In genomic region chr20:25606094-25606640, GRCh38 we compare ENCODE assay signal across 26 cellular contexts.
"Had no signal": no experiment of that assay in that cellular context is flagged by ENCODE, and none has a peak within 500 bp of the region (broad histone marks: within the 10 kb centered on the region; RNA-seq: fewer than 3 reads in every experiment).

No MANE protein-coding gene starts in this region.

- H3K79me2 ChIP-seq: hepatocyte had no signal

- H3K27me3 ChIP-seq: hepatocyte, pancreas, spleen, suprapubic skin, tibial artery had no signal

- ATAC-seq: naive thymus-derived CD8-positive, alpha-beta T cell; pancreas; right cardiac atrium; sciatic nerve; stimulated activated effector memory CD8-positive, alpha-beta T cell treated with anti-CD3 and anti-CD28 coated beads, Interleukin-12 subunit alpha, Interleukin-12 subunit beta, amount 100 ng/mL, for 72 hours had no signal

- H3K4me3 ChIP-seq: hepatocyte, left ventricle myocardium inferior, lung, pancreas, prostate gland, spleen, suprapubic skin, thoracic aorta, tibial artery had no signal

- H3K4me1 ChIP-seq: left ventricle myocardium inferior, pancreas, prostate gland, spleen, suprapubic skin, tibial artery had no signal

- H3K4me2 ChIP-seq: hepatocyte had no signal

- H3K27ac Mint-ChIP-seq: mesothelial cell of epicardium; nephron; stimulated activated effector memory CD8-positive, alpha-beta T cell treated with anti-CD3 and anti-CD28 coated beads, Interleukin-12 subunit alpha, Interleukin-12 subunit beta, amount 100 ng/mL, for 72 hours; stimulated activated naive CD8-positive, alpha-beta T cell treated with anti-CD3 and anti-CD28 coated beads, Interleukin-15, Interleukin-2, amounts not matched to agents 100 ng/mL and 50 ng/mL, for 24 hours; type B pancreatic cell had no signal

- H3K9me3 Mint-ChIP-seq: mesothelial cell of epicardium; naive thymus-derived CD8-positive, alpha-beta T cell; nephron; stimulated activated effector memory CD8-positive, alpha-beta T cell treated with anti-CD3 and anti-CD28 coated beads, Interleukin-12 subunit alpha, Interleukin-12 subunit beta, amount 100 ng/mL, for 72 hours; stimulated activated naive CD8-positive, alpha-beta T cell treated with anti-CD3 and anti-CD28 coated beads, Interleukin-15, Interleukin-2, amounts not matched to agents 100 ng/mL and 50 ng/mL, for 24 hours; type B pancreatic cell had no signal

- H3K36me3 Mint-ChIP-seq: mesothelial cell of epicardium; naive thymus-derived CD8-positive, alpha-beta T cell; stimulated activated effector memory CD8-positive, alpha-beta T cell treated with anti-CD3 and anti-CD28 coated beads, Interleukin-12 subunit alpha, Interleukin-12 subunit beta, amount 100 ng/mL, for 72 hours; type B pancreatic cell had no signal

- H3K36me3 ChIP-seq: left ventricle myocardium inferior, pancreas, prostate gland, spleen, suprapubic skin, thoracic aorta, tibial artery had no signal

- H3K27me3 Mint-ChIP-seq: stimulated activated naive CD8-positive, alpha-beta T cell treated with anti-CD3 and anti-CD28 coated beads, Interleukin-15, Interleukin-2, amounts not matched to agents 100 ng/mL and 50 ng/mL, for 24 hours; type B pancreatic cell had no signal

- DNase-seq: islet precursor cell; left ventricle myocardium inferior; mesendoderm; naive thymus-derived CD8-positive, alpha-beta T cell; nucleus accumbens; posterior cingulate gyrus; retina; right cardiac atrium; small intestine; spleen; stimulated activated CD4-positive, alpha-beta T cell treated with anti-CD3 and anti-CD28 coated beads, Interleukin-4, amount 100 ng/mL, for 24 hours; stimulated activated naive CD4-positive, alpha-beta T cell; tibial artery had no signal

- H3K4me1 Mint-ChIP-seq: mesothelial cell of epicardium, neural crest cell had no signal

- H3K9me3 ChIP-seq: left ventricle myocardium inferior, pancreas, prostate gland, spleen, suprapubic skin, thoracic aorta, tibial artery had no signal

- H2AFZ ChIP-seq: hepatocyte had no signal

- H3K4me3 Mint-ChIP-seq: mesothelial cell of epicardium; naive thymus-derived CD8-positive, alpha-beta T cell; nephron; neural crest cell; stimulated activated effector memory CD8-positive, alpha-beta T cell treated with anti-CD3 and anti-CD28 coated beads, Interleukin-12 subunit alpha, Interleukin-12 subunit beta, amount 100 ng/mL, for 72 hours; stimulated activated naive CD8-positive, alpha-beta T cell treated with anti-CD3 and anti-CD28 coated beads, Interleukin-15, Interleukin-2, amounts not matched to agents 100 ng/mL and 50 ng/mL, for 24 hours; type B pancreatic cell had no signal

- H3K27ac ChIP-seq: hepatocyte, left ventricle myocardium inferior, pancreas, prostate gland, spleen, suprapubic skin, thoracic aorta, tibial artery had no signal
